Comparison of ENCODE assay signal across 39 cellular contexts in the genomic region with DNA sequence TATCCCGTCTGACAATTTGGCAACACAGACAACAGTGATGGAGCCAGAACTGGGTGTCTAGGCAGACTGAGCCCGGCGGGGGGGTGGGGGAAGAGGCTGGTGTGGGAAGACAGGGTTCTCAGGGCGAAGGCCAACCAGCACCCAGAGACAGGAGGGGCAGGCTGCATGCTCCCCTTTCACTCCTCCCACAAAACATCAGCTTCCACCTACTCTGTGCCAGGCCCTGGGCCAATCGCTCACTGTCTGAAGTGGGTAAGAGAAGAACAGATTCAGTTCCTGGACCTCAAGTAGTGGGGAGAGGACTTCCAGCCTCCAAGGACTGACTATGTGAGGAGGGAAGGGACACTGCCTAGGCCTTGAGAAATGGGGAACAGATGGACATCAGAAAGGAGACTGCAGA. TPM values are rescaled to one million over a fixed set of nuclear protein-coding genes. Genes with fewer than 3 reads are reported as not detected.
"Had no signal": no experiment of that assay in that cellular context is flagged by ENCODE, and none has a peak within 500 bp of the region (broad histone marks: within the 10 kb centered on the region; RNA-seq: fewer than 3 reads in every experiment).

No MANE protein-coding gene starts in this region.

- FAIRE-seq: RCC 7860 had no signal

- DNase-seq: activated B cell treated with CpG ODN at 0.5 μM for 24 hours; activated CD4-positive, alpha-beta memory T cell treated with anti-CD3 and anti-CD28 coated beads for 36 hours; activated CD4-positive, alpha-beta T cell treated with anti-CD3 and anti-CD28 coated beads for 4 hours; activated CD4-positive, alpha-beta T cell treated with anti-CD3 and anti-CD28 coated beads, Interleukin-2, amount 50 U/mL, for 1 hour; activated CD4-positive, CD25-positive, alpha-beta regulatory T cell treated with anti-CD3 and anti-CD28 coated beads, Interleukin-2, amount 50 U/mL, for 72 hours; activated CD8-positive, alpha-beta memory T cell treated with anti-CD3 and anti-CD28 coated beads, Interleukin-2, amount 50 U/mL, for 4 hours; activated gamma-delta T cell treated with Interleukin-2 at 50 U/mL for 16 hours; activated naive CD4-positive, alpha-beta T cell treated with anti-CD3 and anti-CD28 coated beads for 36 hours; activated T-cell treated with anti-CD3 and anti-CD28 coated beads for 4 hours; activated T-cell treated with anti-CD3 and anti-CD28 coated beads, Interleukin-2, amount 50 U/mL, for 4 hours; amniotic stem cell; aorta; Karpas-422; NCI-H1048; NCI-H1105 treated with DMSO at 0.1 percent for 48 hours; NCI-H1436; NCI-H1694; NCI-H1930; NCI-H2081 treated with DMSO at 0.1 percent for 48 hours; NCI-H226; NCI-H524 treated with DMSO at 0.1 percent for 48 hours; NCI-H748 treated with DMSO at 0.1 percent for 48 hours; NK-92 treated with Interleukin-12 subunit alpha and Interleukin-12 subunit beta, amount 100 ng/mL, for 24 hours; PC-9; SIG-M5; SW 1271; T-helper 1 cell; T-helper 2 cell; T-helper 9 cell had no signal

- H3K27ac Mint-ChIP-seq: activated B cell treated with CpG ODN at 0.5 μM for 24 hours; activated CD4-positive, alpha-beta memory T cell treated with anti-CD3 and anti-CD28 coated beads for 36 hours; activated naive CD4-positive, alpha-beta T cell treated with anti-CD3 and anti-CD28 coated beads for 36 hours; activated T-helper 1 cell treated with anti-CD3 and anti-CD28 coated beads, Interleukin-12 subunit alpha, Interleukin-12 subunit beta, Interleukin-2, Interleukin-4 antibody, amounts not matched to agents 30 ng/mL and 10 ng/mL and 1 ng/mL, durations not matched to agents 14 hours and 24 hours and 36 hours had no signal

- H3K4me3 Mint-ChIP-seq: activated B cell treated with CpG ODN at 0.5 μM for 24 hours; activated CD4-positive, alpha-beta memory T cell treated with anti-CD3 and anti-CD28 coated beads for 36 hours; activated naive CD4-positive, alpha-beta T cell treated with anti-CD3 and anti-CD28 coated beads for 36 hours; activated T-cell treated with anti-CD3 and anti-CD28 coated beads, Interleukin-2, amount 50 U/mL, for 4 hours; activated T-helper 1 cell treated with anti-CD3 and anti-CD28 coated beads, Interleukin-12 subunit alpha, Interleukin-12 subunit beta, Interleukin-2, Interleukin-4 antibody, amounts not matched to agents 30 ng/mL and 10 ng/mL and 1 ng/mL, durations not matched to agents 14 hours and 24 hours and 36 hours had no signal

- H3K4me3 ChIP-seq: PC-9 had no signal

- H3K36me3 Mint-ChIP-seq: activated CD4-positive, alpha-beta memory T cell treated with anti-CD3 and anti-CD28 coated beads for 36 hours; activated naive CD4-positive, alpha-beta T cell treated with anti-CD3 and anti-CD28 coated beads, Interleukin-2, amount 50 U/mL, for 72 hours had no signal

- H3K27ac ChIP-seq: PC-9, RWPE1, VCaP had no signal

- H3K9me3 Mint-ChIP-seq: activated B cell treated with CpG ODN at 0.5 μM for 24 hours; activated CD4-positive, alpha-beta memory T cell treated with anti-CD3 and anti-CD28 coated beads for 36 hours; activated naive CD4-positive, alpha-beta T cell treated with anti-CD3 and anti-CD28 coated beads for 36 hours; activated naive CD4-positive, alpha-beta T cell treated with anti-CD3 and anti-CD28 coated beads, Interleukin-2, amount 50 U/mL, for 72 hours; activated T-cell treated with anti-CD3 and anti-CD28 coated beads, Interleukin-2, amount 50 U/mL, for 4 hours; activated T-helper 1 cell treated with anti-CD3 and anti-CD28 coated beads, Interleukin-12 subunit alpha, Interleukin-12 subunit beta, Interleukin-2, Interleukin-4 antibody, amounts not matched to agents 30 ng/mL and 10 ng/mL and 1 ng/mL, durations not matched to agents 14 hours and 24 hours and 36 hours had no signal

RNA-seq across cellular contexts. Expression of a gene that starts 2.8 kb away (rescaled TPM):
- total RNA-seq: activated B cell treated with CpG ODN at 0.5 μM for 24 hours; activated naive CD4-positive, alpha-beta T cell treated with anti-CD3 and anti-CD28 coated beads for 36 hours; activated T-cell treated with anti-CD3 and anti-CD28 coated beads, Interleukin-2, amount 50 U/mL, for 4 hours; activated T-helper 1 cell treated with anti-CD3 and anti-CD28 coated beads, Interleukin-12 subunit alpha, Interleukin-12 subunit beta, Interleukin-2, Interleukin-4 antibody, amounts not matched to agents 30 ng/mL and 10 ng/mL and 1 ng/mL, durations not matched to agents 14 hours and 24 hours and 36 hours; aorta; MCF 10A; PC-9; Right ventricle myocardium inferior had no signal
- polyA plus RNA-seq: aorta had no signal

RNA-seq across cellular contexts. Expression of a gene that starts 2.9 kb away (rescaled TPM):
- total RNA-seq: activated B cell treated with CpG ODN at 0.5 μM for 24 hours; activated CD4-positive, alpha-beta memory T cell treated with anti-CD3 and anti-CD28 coated beads for 36 hours; activated naive CD4-positive, alpha-beta T cell treated with anti-CD3 and anti-CD28 coated beads for 36 hours; activated naive CD4-positive, alpha-beta T cell treated with anti-CD3 and anti-CD28 coated beads, Interleukin-2, amount 50 U/mL, for 72 hours; activated T-cell treated with anti-CD3 and anti-CD28 coated beads, Interleukin-2, amount 50 U/mL, for 4 hours; activated T-helper 1 cell treated with anti-CD3 and anti-CD28 coated beads, Interleukin-12 subunit alpha, Interleukin-12 subunit beta, Interleukin-2, Interleukin-4 antibody, amounts not matched to agents 30 ng/mL and 10 ng/mL and 1 ng/mL, durations not matched to agents 14 hours and 24 hours and 36 hours; aorta; cardiac septum; MCF 10A; NCI-H460; PC-9; Right ventricle myocardium inferior; SK-MEL-5 had no signal
- polyA plus RNA-seq: aorta had no signal
